ENCODE assay signal across 1 cellular context in genomic region chr13:40664100-40665060, GRCh38.
TF ChIP-seq lines count a peak whose summit lies in the region.

No MANE protein-coding gene starts in this region.

TF ChIP-seq in HEK293, 187 proteins besides CTCF, POLR2A, EP300 and RAD21 (continued from another document and continues in another):
- TF ChIP-seq, protein P1, sequence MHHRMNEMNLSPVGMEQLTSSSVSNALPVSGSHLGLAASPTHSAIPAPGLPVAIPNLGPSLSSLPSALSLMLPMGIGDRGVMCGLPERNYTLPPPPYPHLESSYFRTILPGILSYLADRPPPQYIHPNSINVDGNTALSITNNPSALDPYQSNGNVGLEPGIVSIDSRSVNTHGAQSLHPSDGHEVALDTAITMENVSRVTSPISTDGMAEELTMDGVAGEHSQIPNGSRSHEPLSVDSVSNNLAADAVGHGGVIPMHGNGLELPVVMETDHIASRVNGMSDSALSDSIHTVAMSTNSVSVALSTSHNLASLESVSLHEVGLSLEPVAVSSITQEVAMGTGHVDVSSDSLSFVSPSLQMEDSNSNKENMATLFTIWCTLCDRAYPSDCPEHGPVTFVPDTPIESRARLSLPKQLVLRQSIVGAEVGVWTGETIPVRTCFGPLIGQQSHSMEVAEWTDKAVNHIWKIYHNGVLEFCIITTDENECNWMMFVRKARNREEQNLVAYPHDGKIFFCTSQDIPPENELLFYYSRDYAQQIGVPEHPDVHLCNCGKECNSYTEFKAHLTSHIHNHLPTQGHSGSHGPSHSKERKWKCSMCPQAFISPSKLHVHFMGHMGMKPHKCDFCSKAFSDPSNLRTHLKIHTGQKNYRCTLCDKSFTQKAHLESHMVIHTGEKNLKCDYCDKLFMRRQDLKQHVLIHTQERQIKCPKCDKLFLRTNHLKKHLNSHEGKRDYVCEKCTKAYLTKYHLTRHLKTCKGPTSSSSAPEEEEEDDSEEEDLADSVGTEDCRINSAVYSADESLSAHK (tag by site-specific recombination; IDR thresholded peaks at IDR 0.05), result no peak; the same call in none of the 2 replicates
- TF ChIP-seq ZNF26 (tag by site-specific recombination; IDR thresholded peaks at IDR 0.05), result no peak
- TF ChIP-seq ZNF132 (tag by site-specific recombination; IDR thresholded peaks at IDR 0.05; ENCODE audit: borderline replicate concordance), result no peak
- TF ChIP-seq ZNF626 (tag by site-specific recombination; IDR thresholded peaks at IDR 0.05), result no peak
- peak; percentile 95 for TF ChIP-seq GLIS1 (tag by site-specific recombination; IDR thresholded peaks at IDR 0.05)
- TF ChIP-seq, protein P2, sequence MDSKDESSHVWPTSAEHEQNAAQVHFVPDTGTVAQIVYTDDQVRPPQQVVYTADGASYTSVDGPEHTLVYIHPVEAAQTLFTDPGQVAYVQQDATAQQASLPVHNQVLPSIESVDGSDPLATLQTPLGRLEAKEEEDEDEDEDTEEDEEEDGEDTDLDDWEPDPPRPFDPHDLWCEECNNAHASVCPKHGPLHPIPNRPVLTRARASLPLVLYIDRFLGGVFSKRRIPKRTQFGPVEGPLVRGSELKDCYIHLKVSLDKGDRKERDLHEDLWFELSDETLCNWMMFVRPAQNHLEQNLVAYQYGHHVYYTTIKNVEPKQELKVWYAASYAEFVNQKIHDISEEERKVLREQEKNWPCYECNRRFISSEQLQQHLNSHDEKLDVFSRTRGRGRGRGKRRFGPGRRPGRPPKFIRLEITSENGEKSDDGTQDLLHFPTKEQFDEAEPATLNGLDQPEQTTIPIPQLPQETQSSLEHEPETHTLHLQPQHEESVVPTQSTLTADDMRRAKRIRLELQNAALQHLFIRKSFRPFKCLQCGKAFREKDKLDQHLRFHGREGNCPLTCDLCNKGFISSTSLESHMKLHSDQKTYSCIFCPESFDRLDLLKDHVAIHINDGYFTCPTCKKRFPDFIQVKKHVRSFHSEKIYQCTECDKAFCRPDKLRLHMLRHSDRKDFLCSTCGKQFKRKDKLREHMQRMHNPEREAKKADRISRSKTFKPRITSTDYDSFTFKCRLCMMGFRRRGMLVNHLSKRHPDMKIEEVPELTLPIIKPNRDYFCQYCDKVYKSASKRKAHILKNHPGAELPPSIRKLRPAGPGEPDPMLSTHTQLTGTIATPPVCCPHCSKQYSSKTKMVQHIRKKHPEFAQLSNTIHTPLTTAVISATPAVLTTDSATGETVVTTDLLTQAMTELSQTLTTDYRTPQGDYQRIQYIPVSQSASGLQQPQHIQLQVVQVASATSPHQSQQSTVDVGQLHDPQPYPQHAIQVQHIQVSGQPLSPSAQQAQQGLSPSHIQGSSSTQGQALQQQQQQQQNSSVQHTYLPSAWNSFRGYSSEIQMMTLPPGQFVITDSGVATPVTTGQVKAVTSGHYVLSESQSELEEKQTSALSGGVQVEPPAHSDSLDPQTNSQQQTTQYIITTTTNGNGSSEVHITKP (tag by site-specific recombination; IDR thresholded peaks at IDR 0.05), result peak; percentile 44; the same call in 1 of the 2 replicates
- TF ChIP-seq SP7 (tag by site-specific recombination; IDR thresholded peaks at IDR 0.05), result peak; percentile 54; the same call in 1 of the 2 replicates
- no peak for TF ChIP-seq ZNF148 (tag by site-specific recombination; IDR thresholded peaks at IDR 0.05; ENCODE audit: borderline replicate concordance)
- TF ChIP-seq ZNF660 (tag by site-specific recombination; IDR thresholded peaks at IDR 0.05), result 0 out of 2 replicates have a peak, but pooled peaks have one; percentile 77
- TF ChIP-seq, protein P3, sequence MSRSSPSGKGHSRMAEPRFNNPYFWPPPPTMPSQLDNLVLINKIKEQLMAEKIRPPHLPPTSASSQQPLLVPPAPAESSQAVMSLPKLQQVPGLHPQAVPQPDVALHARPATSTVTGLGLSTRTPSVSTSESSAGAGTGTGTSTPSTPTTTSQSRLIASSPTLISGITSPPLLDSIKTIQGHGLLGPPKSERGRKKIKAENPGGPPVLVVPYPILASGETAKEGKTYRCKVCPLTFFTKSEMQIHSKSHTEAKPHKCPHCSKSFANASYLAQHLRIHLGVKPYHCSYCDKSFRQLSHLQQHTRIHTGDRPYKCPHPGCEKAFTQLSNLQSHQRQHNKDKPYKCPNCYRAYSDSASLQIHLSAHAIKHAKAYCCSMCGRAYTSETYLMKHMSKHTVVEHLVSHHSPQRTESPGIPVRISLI (tag by site-specific recombination; IDR thresholded peaks at IDR 0.05), result no peak
- TF ChIP-seq ZNF211 (tag by site-specific recombination; IDR thresholded peaks at IDR 0.05; ENCODE audit: low read depth), result no peak
- TF ChIP-seq ZNF747 (tag by site-specific recombination; IDR thresholded peaks at IDR 0.05), result no peak
- TF ChIP-seq ZNF600 (tag by site-specific recombination; IDR thresholded peaks at IDR 0.05), result peak; percentile 100
- no peak for TF ChIP-seq ZNF830 (tag by site-specific recombination; IDR thresholded peaks at IDR 0.05; ENCODE audit: low read depth)
- TF ChIP-seq ZNF701 (tag by site-specific recombination; IDR thresholded peaks at IDR 0.05), result no peak
- TF ChIP-seq, protein P4, sequence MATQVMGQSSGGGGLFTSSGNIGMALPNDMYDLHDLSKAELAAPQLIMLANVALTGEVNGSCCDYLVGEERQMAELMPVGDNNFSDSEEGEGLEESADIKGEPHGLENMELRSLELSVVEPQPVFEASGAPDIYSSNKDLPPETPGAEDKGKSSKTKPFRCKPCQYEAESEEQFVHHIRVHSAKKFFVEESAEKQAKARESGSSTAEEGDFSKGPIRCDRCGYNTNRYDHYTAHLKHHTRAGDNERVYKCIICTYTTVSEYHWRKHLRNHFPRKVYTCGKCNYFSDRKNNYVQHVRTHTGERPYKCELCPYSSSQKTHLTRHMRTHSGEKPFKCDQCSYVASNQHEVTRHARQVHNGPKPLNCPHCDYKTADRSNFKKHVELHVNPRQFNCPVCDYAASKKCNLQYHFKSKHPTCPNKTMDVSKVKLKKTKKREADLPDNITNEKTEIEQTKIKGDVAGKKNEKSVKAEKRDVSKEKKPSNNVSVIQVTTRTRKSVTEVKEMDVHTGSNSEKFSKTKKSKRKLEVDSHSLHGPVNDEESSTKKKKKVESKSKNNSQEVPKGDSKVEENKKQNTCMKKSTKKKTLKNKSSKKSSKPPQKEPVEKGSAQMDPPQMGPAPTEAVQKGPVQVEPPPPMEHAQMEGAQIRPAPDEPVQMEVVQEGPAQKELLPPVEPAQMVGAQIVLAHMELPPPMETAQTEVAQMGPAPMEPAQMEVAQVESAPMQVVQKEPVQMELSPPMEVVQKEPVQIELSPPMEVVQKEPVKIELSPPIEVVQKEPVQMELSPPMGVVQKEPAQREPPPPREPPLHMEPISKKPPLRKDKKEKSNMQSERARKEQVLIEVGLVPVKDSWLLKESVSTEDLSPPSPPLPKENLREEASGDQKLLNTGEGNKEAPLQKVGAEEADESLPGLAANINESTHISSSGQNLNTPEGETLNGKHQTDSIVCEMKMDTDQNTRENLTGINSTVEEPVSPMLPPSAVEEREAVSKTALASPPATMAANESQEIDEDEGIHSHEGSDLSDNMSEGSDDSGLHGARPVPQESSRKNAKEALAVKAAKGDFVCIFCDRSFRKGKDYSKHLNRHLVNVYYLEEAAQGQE (tag by site-specific recombination; IDR thresholded peaks at IDR 0.05), result no peak
- TF ChIP-seq ZNF707 (tag by site-specific recombination; IDR thresholded peaks at IDR 0.05), result no peak
- peak; percentile 96 for TF ChIP-seq GLIS2 (tag by site-specific recombination; IDR thresholded peaks at IDR 0.05)
- TF ChIP-seq ZNF398 (tag by site-specific recombination; IDR thresholded peaks at IDR 0.05), result no peak
- TF ChIP-seq SP2 (tag by site-specific recombination; IDR thresholded peaks at IDR 0.05), result peak; percentile 74
- TF ChIP-seq, protein P5, sequence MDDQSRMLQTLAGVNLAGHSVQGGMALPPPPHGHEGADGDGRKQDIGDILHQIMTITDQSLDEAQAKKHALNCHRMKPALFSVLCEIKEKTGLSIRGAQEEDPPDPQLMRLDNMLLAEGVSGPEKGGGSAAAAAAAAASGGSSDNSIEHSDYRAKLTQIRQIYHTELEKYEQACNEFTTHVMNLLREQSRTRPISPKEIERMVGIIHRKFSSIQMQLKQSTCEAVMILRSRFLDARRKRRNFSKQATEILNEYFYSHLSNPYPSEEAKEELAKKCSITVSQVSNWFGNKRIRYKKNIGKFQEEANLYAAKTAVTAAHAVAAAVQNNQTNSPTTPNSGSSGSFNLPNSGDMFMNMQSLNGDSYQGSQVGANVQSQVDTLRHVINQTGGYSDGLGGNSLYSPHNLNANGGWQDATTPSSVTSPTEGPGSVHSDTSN (CRISPR knock-in tag; IDR thresholded peaks at IDR 0.05), result peak; percentile 13; the same call in 1 of the 2 replicates
- TF ChIP-seq ZNF580 (tag by site-specific recombination; IDR thresholded peaks at IDR 0.05), result no peak
- TF ChIP-seq SCRT2 (tag by site-specific recombination; IDR thresholded peaks at IDR 0.05), result no peak; the same call in 1 of the 2 replicates
- no peak for TF ChIP-seq ZNF354C (tag by site-specific recombination; IDR thresholded peaks at IDR 0.05; ENCODE audit: borderline replicate concordance, low read depth)
- TF ChIP-seq ZNF133 (tag by site-specific recombination; IDR thresholded peaks at IDR 0.05), result no peak
- no peak for TF ChIP-seq ZNF174 (tag by site-specific recombination; IDR thresholded peaks at IDR 0.05)
- no peak for TF ChIP-seq ZNF350 (tag by site-specific recombination; IDR thresholded peaks at IDR 0.05)
- no peak for TF ChIP-seq KLF7 (tag by site-specific recombination; IDR thresholded peaks at IDR 0.05; ENCODE audit: borderline replicate concordance)
- TF ChIP-seq ZNF555 (tag by site-specific recombination; conservative IDR thresholded peaks at IDR 0.05), result no peak
- no peak for TF ChIP-seq ZNF548 (tag by site-specific recombination; IDR thresholded peaks at IDR 0.05)
- TF ChIP-seq ZNF324 (tag by site-specific recombination; IDR thresholded peaks at IDR 0.05), result no peak
- no peak for TF ChIP-seq ZNF558 (tag by site-specific recombination; IDR thresholded peaks at IDR 0.05)
- peak; percentile 44; the same call in 1 of the 2 replicates for TF ChIP-seq ZNF561 (tag by site-specific recombination; IDR thresholded peaks at IDR 0.05; ENCODE audit: borderline replicate concordance)
- TF ChIP-seq ZNF169 (tag by site-specific recombination; IDR thresholded peaks at IDR 0.05), result no peak
- TF ChIP-seq ZNF777 (tag by site-specific recombination; IDR thresholded peaks at IDR 0.05; ENCODE audit: borderline replicate concordance), result no peak
- TF ChIP-seq ZNF549 (tag by site-specific recombination; IDR thresholded peaks at IDR 0.05), result no peak
- peak; percentile 41; the same call in 1 of the 2 replicates for TF ChIP-seq ZNF501 (tag by site-specific recombination; IDR thresholded peaks at IDR 0.05)
- no peak for TF ChIP-seq ZBTB44 (tag by site-specific recombination; IDR thresholded peaks at IDR 0.05)
- TF ChIP-seq ZNF16 (tag by site-specific recombination; IDR thresholded peaks at IDR 0.05; ENCODE audit: low read depth), result no peak
- TF ChIP-seq ZNF529 (tag by site-specific recombination; IDR thresholded peaks at IDR 0.05; ENCODE audit: insufficient replicate concordance), result no peak
